Comparison of ENCODE assay signal across 1 cellular context in genomic region chr13:33761744-33762143, GRCh38.
TF ChIP-seq lines count a peak whose summit lies in the region.

No MANE protein-coding gene starts in this region.

TF ChIP-seq in GM23338, 12 proteins besides CTCF, POLR2A, EP300 and RAD21 (continued from another document):
- TF ChIP-seq POLR2AphosphoS5 (IDR thresholded peaks at IDR 0.05; ENCODE audit: low read depth) (no peak), REST (IDR thresholded peaks at IDR 0.05; ENCODE audit: unreplicated experiment) (no peak), ETS1 (IDR thresholded peaks at IDR 0.05) (no peak), ZNF331 (CRISPR knock-in tag; IDR thresholded peaks at IDR 0.05; ENCODE audit: low read depth) (no peak), JUNB (IDR thresholded peaks at IDR 0.05; ENCODE audit: unreplicated experiment) (no peak), NANOG (IDR thresholded peaks at IDR 0.05; ENCODE audit: borderline replicate concordance) (no peak)
TF ChIP-seq in GM23338: peak in this region for 0.
